Comparison of ENCODE assay signal across 32 cellular contexts in the genomic region with DNA sequence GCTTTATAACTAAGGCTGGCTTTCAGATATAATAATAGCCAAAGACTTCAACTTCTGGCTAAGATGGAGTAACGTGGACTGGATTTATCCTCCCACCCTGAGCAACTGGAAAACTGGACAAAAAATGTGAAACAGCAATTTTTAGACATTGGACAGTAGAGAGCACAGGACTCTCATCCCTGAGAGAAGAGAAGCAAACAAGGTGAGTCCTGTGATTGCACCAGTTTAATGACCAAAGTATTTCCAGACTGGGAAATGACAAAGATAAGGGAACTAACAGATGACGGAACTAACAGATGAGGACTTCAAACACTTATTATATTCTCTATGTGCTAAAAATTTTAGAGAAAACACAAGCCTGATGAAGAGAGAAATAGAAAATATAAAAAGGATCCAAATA.
"Had no signal": no experiment of that assay in that cellular context is flagged by ENCODE, and none has a peak within 500 bp of the region (broad histone marks: within the 10 kb centered on the region; RNA-seq: fewer than 3 reads in every experiment).

No MANE protein-coding gene starts in this region.

- H3K4me1 ChIP-seq: adrenal gland, body of pancreas, esophagus muscularis mucosa, foreskin keratinocyte, gastrocnemius medialis, heart left ventricle had no signal

- H3K4me3 Mint-ChIP-seq: activated CD4-positive, alpha-beta memory T cell treated with anti-CD3 and anti-CD28 coated beads for 36 hours; activated CD8-positive, alpha-beta memory T cell treated with anti-CD3 and anti-CD28 coated beads, Interleukin-2, amount 10 ng/mL, durations not matched to agents 7 days and 5 days; activated CD8-positive, alpha-beta T cell treated with anti-CD3 and anti-CD28 coated beads, Interleukin-2, amount 10 ng/mL, durations not matched to agents 7 days and 5 days; activated naive CD4-positive, alpha-beta T cell treated with anti-CD3 and anti-CD28 coated beads for 36 hours; activated naive CD4-positive, alpha-beta T cell treated with anti-CD3 and anti-CD28 coated beads, Interleukin-2, amount 50 U/mL, for 24 hours; activated naive CD8-positive, alpha-beta T cell treated with anti-CD3 and anti-CD28 coated beads for 36 hours; activated naive CD8-positive, alpha-beta T cell treated with anti-CD3 and anti-CD28 coated beads, Interleukin-2, amount 50 U/mL, for 24 hours; activated T-helper 1 cell treated with anti-CD3 and anti-CD28 coated beads, Interleukin-12 subunit alpha, Interleukin-12 subunit beta, Interleukin-2, Interleukin-4 antibody, amounts not matched to agents 30 ng/mL and 10 ng/mL and 1 ng/mL, durations not matched to agents 14 hours and 24 hours and 36 hours; effector memory CD8-positive, alpha-beta T cell; WTC11 had no signal

- H3K27ac Mint-ChIP-seq: activated CD4-positive, alpha-beta memory T cell treated with anti-CD3 and anti-CD28 coated beads for 36 hours; activated CD8-positive, alpha-beta memory T cell treated with anti-CD3 and anti-CD28 coated beads, Interleukin-2, amount 10 ng/mL, durations not matched to agents 7 days and 5 days; activated CD8-positive, alpha-beta T cell treated with anti-CD3 and anti-CD28 coated beads, Interleukin-2, amount 10 ng/mL, durations not matched to agents 7 days and 5 days; activated naive CD4-positive, alpha-beta T cell treated with anti-CD3 and anti-CD28 coated beads for 36 hours; activated naive CD4-positive, alpha-beta T cell treated with anti-CD3 and anti-CD28 coated beads, Interleukin-2, amount 50 U/mL, for 24 hours; activated naive CD8-positive, alpha-beta T cell treated with anti-CD3 and anti-CD28 coated beads for 36 hours; activated naive CD8-positive, alpha-beta T cell treated with anti-CD3 and anti-CD28 coated beads, Interleukin-2, amount 50 U/mL, for 24 hours; activated T-helper 1 cell treated with anti-CD3 and anti-CD28 coated beads, Interleukin-12 subunit alpha, Interleukin-12 subunit beta, Interleukin-2, Interleukin-4 antibody, amounts not matched to agents 30 ng/mL and 10 ng/mL and 1 ng/mL, durations not matched to agents 14 hours and 24 hours and 36 hours; activated T-helper 2 cell treated with anti-CD3 and anti-CD28 coated beads, Interferon-gamma antibody, Interleukin-2, Interleukin-4, amounts not matched to agents 10 μg/mL and 5 μg/mL and 100 μg/mL, durations not matched to agents 14 hours and 24 hours and 36 hours; effector memory CD8-positive, alpha-beta T cell; WTC11 had no signal

- H3K36me3 ChIP-seq: adrenal gland, esophagus muscularis mucosa, gastrocnemius medialis, heart left ventricle had no signal

- H3K4me1 Mint-ChIP-seq: WTC11 had no signal

- H3K27me3 ChIP-seq: adrenal gland, body of pancreas, esophagus muscularis mucosa, foreskin keratinocyte, gastrocnemius medialis, heart left ventricle had no signal

- H3K4me3 ChIP-seq: adrenal gland, body of pancreas, esophagus muscularis mucosa, gastrocnemius medialis, heart left ventricle had no signal

- H3K36me3 Mint-ChIP-seq: activated CD4-positive, alpha-beta memory T cell treated with anti-CD3 and anti-CD28 coated beads for 36 hours; activated naive CD4-positive, alpha-beta T cell treated with anti-CD3 and anti-CD28 coated beads, Interleukin-2, amount 50 U/mL, for 24 hours; activated naive CD8-positive, alpha-beta T cell treated with anti-CD3 and anti-CD28 coated beads for 36 hours; WTC11 had no signal

- H3K27ac ChIP-seq: adrenal gland, body of pancreas, esophagus muscularis mucosa, foreskin keratinocyte, gastrocnemius medialis, heart left ventricle had no signal

- ATAC-seq: activated CD8-positive, alpha-beta memory T cell treated with anti-CD3 and anti-CD28 coated beads, Interleukin-2, amount 10 ng/mL, durations not matched to agents 7 days and 5 days; activated CD8-positive, alpha-beta T cell treated with anti-CD3 and anti-CD28 coated beads, Interleukin-2, amount 10 ng/mL, durations not matched to agents 7 days and 5 days; activated naive CD8-positive, alpha-beta T cell treated with anti-CD3 and anti-CD28 coated beads, Interleukin-2, amount 50 U/mL, for 24 hours; body of pancreas; effector memory CD8-positive, alpha-beta T cell; foreskin keratinocyte; gastrocnemius medialis; heart left ventricle; WTC11 had no signal

- DNase-seq: activated CD4-positive, alpha-beta memory T cell treated with anti-CD3 and anti-CD28 coated beads for 36 hours; activated CD4-positive, alpha-beta T cell treated with anti-CD3 and anti-CD28 coated beads for 1 hour; activated CD4-positive, alpha-beta T cell treated with anti-CD3 and anti-CD28 coated beads for 4 hours; activated CD8-positive, alpha-beta memory T cell treated with anti-CD3 and anti-CD28 coated beads, Interleukin-2, amount 10 ng/mL, durations not matched to agents 7 days and 5 days; activated CD8-positive, alpha-beta memory T cell treated with anti-CD3 and anti-CD28 coated beads, Interleukin-2, amount 50 U/mL, for 4 hours; activated CD8-positive, alpha-beta T cell treated with anti-CD3 and anti-CD28 coated beads, Interleukin-2, amount 10 ng/mL, durations not matched to agents 7 days and 5 days; activated effector memory CD4-positive, alpha-beta T cell treated with anti-CD3 and anti-CD28 coated beads, Interleukin-2, amount 50 U/mL, for 16 hours; activated naive CD4-positive, alpha-beta T cell treated with anti-CD3 and anti-CD28 coated beads for 36 hours; activated naive CD8-positive, alpha-beta T cell treated with anti-CD3 and anti-CD28 coated beads for 36 hours; activated naive CD8-positive, alpha-beta T cell treated with anti-CD3 and anti-CD28 coated beads, Interleukin-2, amount 50 U/mL, for 24 hours; activated T-cell treated with anti-CD3 and anti-CD28 coated beads, Interleukin-2, amount 50 U/mL, for 1 hour; activated T-cell treated with anti-CD3 and anti-CD28 coated beads, Interleukin-2, amount 50 U/mL, for 48 hours; adrenal gland; amygdala; aorta; body of pancreas; caudate nucleus; cortex of kidney; dermis blood vessel endothelial cell; effector CD4-positive, alpha-beta T cell; effector memory CD8-positive, alpha-beta T cell; erythroblast; foreskin keratinocyte; gastrocnemius medialis; glutamatergic neuron; heart left ventricle; T-helper 2 cell had no signal

- H3K9me3 ChIP-seq: adrenal gland, body of pancreas, esophagus muscularis mucosa, gastrocnemius medialis, heart left ventricle had no signal

- H3K9me3 Mint-ChIP-seq: activated CD4-positive, alpha-beta memory T cell treated with anti-CD3 and anti-CD28 coated beads for 36 hours; activated naive CD4-positive, alpha-beta T cell treated with anti-CD3 and anti-CD28 coated beads for 36 hours; activated naive CD4-positive, alpha-beta T cell treated with anti-CD3 and anti-CD28 coated beads, Interleukin-2, amount 50 U/mL, for 24 hours; activated naive CD8-positive, alpha-beta T cell treated with anti-CD3 and anti-CD28 coated beads for 36 hours; activated naive CD8-positive, alpha-beta T cell treated with anti-CD3 and anti-CD28 coated beads, Interleukin-2, amount 50 U/mL, for 24 hours; activated T-helper 1 cell treated with anti-CD3 and anti-CD28 coated beads, Interleukin-12 subunit alpha, Interleukin-12 subunit beta, Interleukin-2, Interleukin-4 antibody, amounts not matched to agents 30 ng/mL and 10 ng/mL and 1 ng/mL, durations not matched to agents 14 hours and 24 hours and 36 hours; activated T-helper 2 cell treated with anti-CD3 and anti-CD28 coated beads, Interferon-gamma antibody, Interleukin-2, Interleukin-4, amounts not matched to agents 10 μg/mL and 5 μg/mL and 100 μg/mL, durations not matched to agents 14 hours and 24 hours and 36 hours; effector memory CD8-positive, alpha-beta T cell; WTC11 had no signal

- H3K27me3 Mint-ChIP-seq: activated naive CD4-positive, alpha-beta T cell treated with anti-CD3 and anti-CD28 coated beads, Interleukin-2, amount 50 U/mL, for 24 hours; effector memory CD8-positive, alpha-beta T cell had no signal
